In genomic region chr6:34246563-34247391, GRCh38 we compare ENCODE assay signal across 9 cellular contexts. TPM values are rescaled to one million over a fixed set of nuclear protein-coding genes. Genes with fewer than 3 reads are reported as not detected.
A peak's percentile ranks its signal among the peaks of the same experiment; 100 is the strongest.
DNase-seq lines count a peak whose midpoint lies in the region; ATAC-seq and TF ChIP-seq lines count a peak whose summit lies in the region.
"Had no signal": no experiment of that assay in that cellular context is flagged by ENCODE, and none has a peak within 500 bp of the region (broad histone marks: within the 10 kb centered on the region; RNA-seq: fewer than 3 reads in every experiment).

No MANE protein-coding gene starts in this region.

- H3K27ac ChIP-seq in cardiac muscle cell (peak overlapping the region; percentile 43), right atrium auricular region (peak overlapping the region in 1 of 2 donors; percentile 95), esophagus squamous epithelium (peak overlapping the region in 3 of 4 donors; percentile 91 to 94 (median 93))

- no peaks in the 10 kb centered on the region for H3K9me3 ChIP-seq in cardiac muscle cell (ENCODE audit: low read depth)
- H3K9me3 ChIP-seq in right atrium auricular region, result no peaks in the 10 kb centered on the region
- no peaks in the 10 kb centered on the region for H3K9me3 ChIP-seq in esophagus squamous epithelium
- H3K9me3 ChIP-seq: thoracic aorta had no signal

- TF ChIP-seq CTCF in cardiac muscle cell (IDR thresholded peaks at IDR 0.05; ENCODE audit: low read depth, low read length), result peak; percentile 49
- TF ChIP-seq CTCF in right atrium auricular region (IDR thresholded peaks at IDR 0.05), result peak in 1 of 2 donors; percentile 61
- TF ChIP-seq CTCF in activated CD8-positive, alpha-beta T cell treated with anti-CD3 and anti-CD28 coated beads for 36 hours (IDR thresholded peaks at IDR 0.05), result peak; percentile 54
- TF ChIP-seq CTCF in esophagus squamous epithelium (IDR thresholded peaks at IDR 0.05), result peak in 3 of 6 experiments; percentile 13 to 37 (median 16)

- H3K4me3 Mint-ChIP-seq in activated CD8-positive, alpha-beta T cell treated with anti-CD3 and anti-CD28 coated beads for 36 hours, result peak overlapping the region; percentile 48

- H3K27me3 ChIP-seq in cardiac muscle cell, result no peaks in the 10 kb centered on the region
- H3K27me3 ChIP-seq in right atrium auricular region, result no peaks in the 10 kb centered on the region
- no peaks in the 10 kb centered on the region for H3K27me3 ChIP-seq in esophagus squamous epithelium

- peaks cover 13% of the 10 kb centered on the region for H3K36me3 ChIP-seq in cardiac muscle cell
- H3K36me3 ChIP-seq in right atrium auricular region, result no peaks in the 10 kb centered on the region
- peaks cover 4 to 44% (median 4%) of the 10 kb centered on the region in 3 donors for H3K36me3 ChIP-seq in esophagus squamous epithelium
- H3K36me3 ChIP-seq: thoracic aorta had no signal

- no peaks in the 10 kb centered on the region for H3K9me3 Mint-ChIP-seq in activated CD8-positive, alpha-beta T cell treated with anti-CD3 and anti-CD28 coated beads for 36 hours

- H3K4me3 ChIP-seq in cardiac muscle cell (no peak overlapping the region), right atrium auricular region (no peak overlapping the region), esophagus squamous epithelium (no peak overlapping the region)
- H3K4me3 ChIP-seq: thoracic aorta had no signal

- H3K36me3 Mint-ChIP-seq in activated CD8-positive, alpha-beta T cell treated with anti-CD3 and anti-CD28 coated beads for 36 hours (ENCODE audit: low read depth), result peaks cover 35% of the 10 kb centered on the region

- POLR2A ChIA-PET in activated CD8-positive, alpha-beta T cell treated with anti-CD3 and anti-CD28 coated beads for 36 hours (lab: Charles Lee), result interaction anchor here (0.6 to 5.7 kb wide), 12 partner anchors 8 to 188 kb away, joined by 3 to 33 read pairs (median 4); partner anchors contain the start of genes HMGA1, NUDT3 and RPS10

- peak overlapping the region; percentile 97 for H3K27ac Mint-ChIP-seq in activated CD8-positive, alpha-beta T cell treated with anti-CD3 and anti-CD28 coated beads for 36 hours

- WGBS in esophagus squamous epithelium, 2 donors, result 38 to 39% methylated on average over 2 to 4 of the region's 8 CpGs

- H3K27me3 Mint-ChIP-seq in activated CD8-positive, alpha-beta T cell treated with anti-CD3 and anti-CD28 coated beads for 36 hours, result no peaks in the 10 kb centered on the region

- peak; percentile 5 for ATAC-seq in activated CD8-positive, alpha-beta T cell treated with anti-CD3 and anti-CD28 coated beads for 36 hours
- ATAC-seq in HG03571 (IDR thresholded peaks at IDR 0.05; ENCODE audit: unreplicated experiment), result no peak

- intact Hi-C loops in activated CD8-positive, alpha-beta T cell treated with anti-CD3 and anti-CD28 coated beads for 36 hours (cut with micrococcal nuclease), result loop anchor here (5.0 kb wide), 1 partner anchor 361 kb away; no protein-coding TSS in a partner anchor
- intact Hi-C loops in esophagus squamous epithelium (cut with DNase I), result no loop called here

- CTCF ChIA-PET in activated CD8-positive, alpha-beta T cell treated with anti-CD3 and anti-CD28 coated beads for 36 hours (lab: Charles Lee), result interaction anchor here (1.0 to 4.6 kb wide), 7 partner anchors 10 to 168 kb away, joined by 3 to 61 read pairs (median 4); partner anchors contain the start of gene HMGA1

- DNase-seq in cardiac muscle cell (ENCODE audit: low read depth in 1 of 2, low spot score in 1 of 2) (peak; percentile 34 to 47), right atrium auricular region (ENCODE audit: low spot score) (no peak), NCI-H1694 treated with DMSO at 0.1 percent for 48 hours (lab: John Stamatoyannopoulos, UW) (peak; percentile 47), esophagus squamous epithelium (lab: John Stamatoyannopoulos, UW) (no peak), OCI-M2 (lab: John Stamatoyannopoulos, UW; ENCODE audit: unreplicated experiment) (no peak)
- DNase-seq in activated CD8-positive, alpha-beta T cell treated with anti-CD3 and anti-CD28 coated beads for 36 hours, result peak; percentile 69
- peak; percentile 46 for DNase-seq in stimulated activated CD4-positive, alpha-beta T cell treated with anti-CD3 and anti-CD28 coated beads, Interleukin-1b, Interleukin-23, amount 100 ng/mL, for 48 hours

- peaks cover 59% of the 10 kb centered on the region for H3K4me1 Mint-ChIP-seq in activated CD8-positive, alpha-beta T cell treated with anti-CD3 and anti-CD28 coated beads for 36 hours (ENCODE audit: low read depth)

- no peak for TF ChIP-seq POLR2A in esophagus squamous epithelium (IDR thresholded peaks at IDR 0.05)

- H3K4me1 ChIP-seq in cardiac muscle cell (ENCODE audit: low read depth) (no peaks in the 10 kb centered on the region), right atrium auricular region (peaks cover 0 to 43% of the 10 kb centered on the region in 2 donors), esophagus squamous epithelium (peaks cover 34 to 75% (median 43%) of the 10 kb centered on the region in 3 donors)

RNA-seq across cellular contexts. Expression of gene SMIM29, which starts 2.0 kb away (rescaled TPM):
- 13.1 and 13.4 TPM in 2 replicates for total RNA-seq in cardiac muscle cell
- polyA plus RNA-seq in cardiac muscle cell, result 14.7 and 17.7 TPM in 2 replicates
- total RNA-seq in right atrium auricular region, result 10 to 100 TPM; 21.7 to 29.4 TPM
- 10 to 100 TPM; 13.3 to 16.4 TPM for total RNA-seq in activated CD8-positive, alpha-beta T cell treated with anti-CD3 and anti-CD28 coated beads for 36 hours
- 10 to 100 TPM; 17.3 to 21.6 (median 18.2) TPM for total RNA-seq in esophagus squamous epithelium

RNA-seq across cellular contexts. Expression of gene HMGA1, which starts 10.1 kb away (rescaled TPM):
- 505 and 639 TPM in 2 replicates for total RNA-seq in cardiac muscle cell
- polyA plus RNA-seq in cardiac muscle cell, result 341 and 384 TPM in 2 replicates
- 10 to 100 TPM; 29.6 to 37.8 TPM for total RNA-seq in right atrium auricular region
- total RNA-seq in activated CD8-positive, alpha-beta T cell treated with anti-CD3 and anti-CD28 coated beads for 36 hours, result 100 to 1,000 TPM; 683 to 709 TPM
- total RNA-seq in esophagus squamous epithelium, result 100 to 1,000 TPM; 118 to 309 (median 193) TPM

Comparison
In these comparisons a context has a peak if more than half of its experiments do, and no peak if none do; other contexts are left out.
1. DNase-seq: peak in cardiac muscle cell (2 of 2), NCI-H1694 treated with DMSO at 0.1 percent for 48 hours (single experiment), activated CD8-positive, alpha-beta T cell treated with anti-CD3 and anti-CD28 coated beads for 36 hours (single experiment) and stimulated activated CD4-positive, alpha-beta T cell treated with anti-CD3 and anti-CD28 coated beads, Interleukin-1b, Interleukin-23, amount 100 ng/mL, for 48 hours (single experiment); none in right atrium auricular region (single experiment), esophagus squamous epithelium (single experiment) and OCI-M2 (single experiment).